ENCODE assay signal across 8 cellular contexts in genomic region chr6:3053231-3053508, GRCh38. TPM values are rescaled to one million over a fixed set of nuclear protein-coding genes. Genes with fewer than 3 reads are reported as not detected.
DNase-seq lines count a peak whose midpoint lies in the region; ATAC-seq and TF ChIP-seq lines count a peak whose summit lies in the region.

No MANE protein-coding gene starts in this region.

- CTCF ChIA-PET in AG04450 (lab: Charles Lee), result interaction anchor here (1.0 to 1.5 kb wide), 5 partner anchors 9 to 315 kb away, joined by 3 to 6 read pairs (median 4); no protein-coding TSS in a partner anchor
- CTCF ChIA-PET in naive thymus-derived CD4-positive, alpha-beta T cell (lab: Charles Lee), result interaction anchor here (0.6 to 2.0 kb wide), 11 partner anchors 15 to 63 kb away, joined by 3 to 13 read pairs (median 4); partner anchors contain the start of genes NQO2 and RIPK1

- TF ChIP-seq CTCF in AG04450 (IDR thresholded peaks at IDR 0.05; ENCODE audit: low read depth, low read length), result no peak
- no peak for TF ChIP-seq CTCF in coronary artery (IDR thresholded peaks at IDR 0.05)

- POLR2A ChIA-PET in AG04450 (lab: Yijun Ruan, JAX), result interaction anchor here (0.6 to 1.3 kb wide), 7 partner anchors 10 to 374 kb away, joined by 3 to 12 read pairs (median 3); partner anchors contain the start of genes NQO2 and RIPK1
- POLR2A ChIA-PET in naive thymus-derived CD4-positive, alpha-beta T cell (lab: Charles Lee), result interaction anchor here (0.7 to 2.9 kb wide), 16 partner anchors 13 to 213 kb away, joined by 3 to 33 read pairs (median 6); partner anchors contain the start of genes NQO2 and RIPK1

- H3K27ac Mint-ChIP-seq in naive thymus-derived CD4-positive, alpha-beta T cell, result peak overlapping the region in 7 of 9 donors; percentile 56 to 84 (median 69)

- peaks cover 0 to 23% (median 0%) of the 10 kb centered on the region in 5 donors for H3K27me3 Mint-ChIP-seq in naive thymus-derived CD4-positive, alpha-beta T cell

- peak overlapping the region; percentile 70 to 83 (median 76) for H3K4me3 Mint-ChIP-seq in naive thymus-derived CD4-positive, alpha-beta T cell

- DNase-seq in AG04450 (ENCODE audit: low read depth, low spot score), result no peak
- no peak for DNase-seq in coronary artery (ENCODE audit: low spot score)
- DNase-seq in naive thymus-derived CD4-positive, alpha-beta T cell, result no peak
- no peak for DNase-seq in NCI-H1092 treated with DMSO at 0.1 percent for 48 hours (lab: John Stamatoyannopoulos, UW)
- DNase-seq in iPS-NIHi7 (ENCODE audit: extremely low spot score), result no peak
- DNase-seq in HCEC 1CT, result no peak

- H3K36me3 ChIP-seq in KOPT-K1 (ENCODE audit: insufficient read depth, low read length), result no peaks in the 10 kb centered on the region
- no peaks in the 10 kb centered on the region for H3K36me3 ChIP-seq in naive thymus-derived CD4-positive, alpha-beta T cell (ENCODE audit: control insufficient read depth in 2 of 3, insufficient read depth in 3 of 3, low read length in 3 of 3)

- peaks cover 17% of the 10 kb centered on the region for H3K27me3 ChIP-seq in AG04450 (ENCODE audit: control insufficient read depth, insufficient read depth, low read length)
- H3K27me3 ChIP-seq in naive thymus-derived CD4-positive, alpha-beta T cell (ENCODE audit: control insufficient read depth in 2 of 2, insufficient read depth in 2 of 2, low read length in 2 of 2), result no peaks in the 10 kb centered on the region

- peaks cover 7 to 36% (median 17%) of the 10 kb centered on the region in 7 donors for H3K4me1 Mint-ChIP-seq in naive thymus-derived CD4-positive, alpha-beta T cell

- no peaks in the 10 kb centered on the region for H3K9me3 Mint-ChIP-seq in naive thymus-derived CD4-positive, alpha-beta T cell

- no peak for ATAC-seq in naive thymus-derived CD4-positive, alpha-beta T cell
- ATAC-seq in HG02588 (IDR thresholded peaks at IDR 0.05; ENCODE audit: unreplicated experiment), result no peak

- intact Hi-C loops in naive thymus-derived CD4-positive, alpha-beta T cell (cut with micrococcal nuclease), result loop anchor here (1.0 to 10.0 kb wide), 8 partner anchors 10 to 808 kb away; partner anchors contain the start of genes NQO2 (in 2 of the 2), BPHL (in 1 of the 2) and GMDS (in 1 of the 2)

- H3K27ac ChIP-seq in AG04450 (ENCODE audit: low read depth, low read length) (no peak overlapping the region), KOPT-K1 (ENCODE audit: low read depth, low read length, poor library complexity, severe bottlenecking) (peak overlapping the region; percentile 51), coronary artery (peak overlapping the region in 1 of 2 donors; percentile 57)
- peak overlapping the region; percentile 63 for H3K27ac ChIP-seq in naive thymus-derived CD4-positive, alpha-beta T cell (ENCODE audit: low read depth, low read length)

- H3K4me3 ChIP-seq in AG04450 (ENCODE audit: low read depth, low read length) (peak overlapping the region; percentile 56), coronary artery (peak overlapping the region; percentile 66)
- H3K4me3 ChIP-seq in naive thymus-derived CD4-positive, alpha-beta T cell (ENCODE audit: low read length), result peak overlapping the region; percentile 64

- H3K4me1 ChIP-seq in naive thymus-derived CD4-positive, alpha-beta T cell (ENCODE audit: control insufficient read depth in 2 of 2, insufficient read depth in 2 of 2, low read length in 2 of 2), result peaks cover 5% of the 10 kb centered on the region in 2 donors

- no peaks in the 10 kb centered on the region for H3K36me3 Mint-ChIP-seq in naive thymus-derived CD4-positive, alpha-beta T cell

- no peaks in the 10 kb centered on the region; the same call in 1 of the 2 replicates for H3K9me3 ChIP-seq in AG04450 (ENCODE audit: control insufficient read depth, insufficient read depth, low read length)
- no peaks in the 10 kb centered on the region for H3K9me3 ChIP-seq in KOPT-K1 (ENCODE audit: insufficient read depth, low read length, poor library complexity, severe bottlenecking)
- no peaks in the 10 kb centered on the region for H3K9me3 ChIP-seq in naive thymus-derived CD4-positive, alpha-beta T cell (ENCODE audit: control insufficient read depth in 2 of 3, low read length in 3 of 3)

RNA-seq across cellular contexts. Expression of gene RIPK1, which starts 15.1 kb away (rescaled TPM):
- polyA plus RNA-seq in AG04450 (2011; rRNA removed), result 25.5 and 25.9 TPM in 2 replicates
- polyA minus RNA-seq in AG04450 (2011; rRNA and poly(A)+ RNA removed), result 26.5 and 29.1 TPM in 2 replicates
- 10 to 100 TPM; 20.3 to 34.8 (median 32.4) TPM for total RNA-seq in naive thymus-derived CD4-positive, alpha-beta T cell
- 10 to 100 TPM; 17.1 to 25.4 TPM for polyA plus RNA-seq in naive thymus-derived CD4-positive, alpha-beta T cell

RNA-seq across cellular contexts. Expression of gene NQO2, which starts 53.5 kb away (rescaled TPM):
- 32.4 and 34.3 TPM in 2 replicates for polyA plus RNA-seq in AG04450 (2011; rRNA removed)
- 19.9 and 24.7 TPM in 2 replicates for polyA minus RNA-seq in AG04450 (2011; rRNA and poly(A)+ RNA removed)
- total RNA-seq in naive thymus-derived CD4-positive, alpha-beta T cell, result 10 to 100 TPM in 4 of 5 experiments, 1 to 10 TPM in 1; 8.1 to 34.6 (median 22.6) TPM
- 10 to 100 TPM; 44.4 to 52.0 TPM for polyA plus RNA-seq in naive thymus-derived CD4-positive, alpha-beta T cell
